Comparison of ENCODE assay signal across 11 cellular contexts in the genomic region with DNA sequence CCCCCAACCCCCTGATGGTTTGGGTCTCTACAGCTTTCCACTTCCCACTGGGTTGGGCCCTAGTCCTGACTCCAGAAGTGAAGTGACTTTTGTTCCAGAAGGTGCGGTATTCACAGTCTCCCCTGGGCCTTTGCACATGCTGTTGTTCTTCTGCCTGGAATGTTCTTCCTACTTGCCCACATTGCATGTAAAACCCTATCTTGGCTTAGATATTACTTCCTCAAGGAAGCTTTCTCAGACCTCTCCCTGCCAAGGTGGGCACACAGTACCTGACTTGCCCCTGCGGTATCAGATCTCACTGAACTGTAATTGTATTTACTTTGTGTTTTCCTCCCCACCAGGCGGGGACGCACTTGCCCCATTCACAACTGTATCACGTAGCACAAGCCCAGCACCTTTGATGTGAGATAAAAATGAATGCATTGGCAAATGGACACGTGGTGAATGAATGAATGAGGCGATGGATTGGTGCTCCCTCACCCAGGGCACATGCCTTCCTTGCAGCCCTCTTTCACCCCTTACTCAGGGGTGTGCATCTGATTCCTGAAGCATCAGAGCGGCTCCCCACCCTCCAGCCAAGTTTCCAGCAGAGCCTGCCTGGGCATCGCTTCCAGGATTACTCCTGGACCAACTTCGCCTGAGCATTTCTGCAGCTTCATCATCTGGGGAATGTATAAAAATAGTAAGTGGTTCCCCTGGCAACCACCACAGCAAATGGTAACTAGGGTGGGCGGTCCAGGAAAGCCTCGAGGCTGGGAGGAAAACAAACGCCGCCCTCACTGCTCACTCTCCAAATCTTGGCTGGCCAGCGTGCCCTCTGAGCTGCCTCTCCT. TPM values are rescaled to one million over a fixed set of nuclear protein-coding genes. Genes with fewer than 3 reads are reported as not detected.
DNase-seq lines count a peak whose midpoint lies in the region; ATAC-seq, FAIRE-seq and TF ChIP-seq lines count a peak whose summit lies in the region.
"Had no signal": no experiment of that assay in that cellular context is flagged by ENCODE, and none has a peak within 500 bp of the region (broad histone marks: within the 10 kb centered on the region; RNA-seq: fewer than 3 reads in every experiment).

No MANE protein-coding gene starts in this region.

- H3K9me3 ChIP-seq in right cardiac atrium (ENCODE audit: control insufficient read depth, low read length): no peaks in the 10 kb centered on the region

- FAIRE-seq in GM19239 (lab: Jason Lieb, UNC): no peak

- H3K4me1 Mint-ChIP-seq in HFFc6 (ENCODE audit: low read depth): peaks cover 11% of the 10 kb centered on the region
- H3K4me1 Mint-ChIP-seq in central memory CD8-positive, alpha-beta T cell: no peaks in the 10 kb centered on the region
- H3K4me1 Mint-ChIP-seq in stimulated activated effector memory CD8-positive, alpha-beta T cell treated with anti-CD3 and anti-CD28 coated beads, Interleukin-12 subunit alpha, Interleukin-12 subunit beta, amount 100 ng/mL, for 72 hours: no peaks in the 10 kb centered on the region

- H3K27me3 ChIP-seq in right cardiac atrium (ENCODE audit: control insufficient read depth, insufficient read depth): no peaks in the 10 kb centered on the region

- intact Hi-C loops in right cardiac atrium (cut with DNase I): loop anchor here in 3 of 4 donors (10.0 kb wide), 4 partner anchors 78 to 758 kb away; no protein-coding TSS in a partner anchor

- TF ChIP-seq CTCF in HFFc6 (IDR thresholded peaks at IDR 0.05): no peak

- no peak overlapping the region for H3K4me3 Mint-ChIP-seq in HFFc6
- H3K4me3 Mint-ChIP-seq in central memory CD8-positive, alpha-beta T cell: no peak overlapping the region
- H3K4me3 Mint-ChIP-seq in stimulated activated effector memory CD8-positive, alpha-beta T cell treated with anti-CD3 and anti-CD28 coated beads, Interleukin-12 subunit alpha, Interleukin-12 subunit beta, amount 100 ng/mL, for 72 hours: no peak overlapping the region

- no peak overlapping the region for H3K27ac ChIP-seq in right cardiac atrium (ENCODE audit: low read length)

- no peak for ATAC-seq in central memory CD8-positive, alpha-beta T cell (replicated peaks; ENCODE audit: extremely low read depth, poor library complexity, severe bottlenecking)
- peak; percentile 75 to 76 for ATAC-seq in right cardiac atrium
- ATAC-seq in stimulated activated effector memory CD8-positive, alpha-beta T cell treated with anti-CD3 and anti-CD28 coated beads, Interleukin-12 subunit alpha, Interleukin-12 subunit beta, amount 100 ng/mL, for 72 hours: no peak
- no peak for ATAC-seq in GM19463 (IDR thresholded peaks at IDR 0.05; ENCODE audit: unreplicated experiment)

- DNase-seq in HFFc6 (peak; percentile 70), right cardiac atrium (peak; percentile 71 to 89 (median 84)), GM19239 (ENCODE audit: insufficient read length, low spot score) (no peak), activated gamma-delta T cell treated with Interleukin-2 at 50 U/mL for 16 hours (no peak)
- no peak for DNase-seq in central memory CD8-positive, alpha-beta T cell (ENCODE audit: low spot score in 2 of 2)
- no peak for DNase-seq in stimulated activated effector memory CD8-positive, alpha-beta T cell treated with anti-CD3 and anti-CD28 coated beads, Interleukin-12 subunit alpha, Interleukin-12 subunit beta, amount 100 ng/mL, for 72 hours (ENCODE audit: low spot score in 2 of 2)
- no peak for DNase-seq in activated CD4-positive, alpha-beta T cell treated with anti-CD3 and anti-CD28 coated beads, Interleukin-2, amount 50 U/mL, for 48 hours
- DNase-seq: activated CD4-positive, CD25-positive, alpha-beta regulatory T cell; activated effector memory CD4-positive, alpha-beta T cell treated with Interleukin-2 at 50 U/mL for 16 hours; NCI-H1048 had no signal

- H3K27me3 Mint-ChIP-seq in HFFc6 (ENCODE audit: insufficient read depth): peaks cover 4% of the 10 kb centered on the region
- no peaks in the 10 kb centered on the region for H3K27me3 Mint-ChIP-seq in central memory CD8-positive, alpha-beta T cell

- H3K36me3 Mint-ChIP-seq in HFFc6 (ENCODE audit: low read depth): no peaks in the 10 kb centered on the region
- H3K36me3 Mint-ChIP-seq in central memory CD8-positive, alpha-beta T cell (ENCODE audit: insufficient read depth): peaks cover 4% of the 10 kb centered on the region
- peaks cover 11% of the 10 kb centered on the region for H3K36me3 Mint-ChIP-seq in stimulated activated effector memory CD8-positive, alpha-beta T cell treated with anti-CD3 and anti-CD28 coated beads, Interleukin-12 subunit alpha, Interleukin-12 subunit beta, amount 100 ng/mL, for 72 hours

- peaks cover 3% of the 10 kb centered on the region for H3K4me1 ChIP-seq in right cardiac atrium (ENCODE audit: control insufficient read depth, insufficient read depth, low read length)

- no peak overlapping the region for H3K4me3 ChIP-seq in right cardiac atrium (ENCODE audit: low read length)

- no peaks in the 10 kb centered on the region for H3K9me3 Mint-ChIP-seq in HFFc6
- no peaks in the 10 kb centered on the region for H3K9me3 Mint-ChIP-seq in central memory CD8-positive, alpha-beta T cell
- H3K9me3 Mint-ChIP-seq in stimulated activated effector memory CD8-positive, alpha-beta T cell treated with anti-CD3 and anti-CD28 coated beads, Interleukin-12 subunit alpha, Interleukin-12 subunit beta, amount 100 ng/mL, for 72 hours: no peaks in the 10 kb centered on the region

- H3K27ac Mint-ChIP-seq in HFFc6: peak overlapping the region; percentile 58
- H3K27ac Mint-ChIP-seq in central memory CD8-positive, alpha-beta T cell (ENCODE audit: low read depth): peak overlapping the region; percentile 25
- H3K27ac Mint-ChIP-seq in stimulated activated effector memory CD8-positive, alpha-beta T cell treated with anti-CD3 and anti-CD28 coated beads, Interleukin-12 subunit alpha, Interleukin-12 subunit beta, amount 100 ng/mL, for 72 hours: peak overlapping the region; percentile 6

- 36% methylated on average over 15 of the region's 15 CpGs for WGBS in right cardiac atrium

RNA-seq across cellular contexts. Expression of a gene that starts 19.8 kb away (rescaled TPM):
- total RNA-seq in HFFc6 (2021; fragmentation: NEBNext Ultra II Directional; extraction: Animal tissue kit (Norgen Biotek cat#: 25700)): 10 to 100 TPM; 43.7 to 47.7 (median 46.3) TPM
- total RNA-seq in right cardiac atrium: 100 to 1,000 TPM in 3 of 4 donors, 10 to 100 TPM in 1; 99.4 to 117 (median 104) TPM
- 121 TPM for polyA plus RNA-seq in right cardiac atrium

RNA-seq across cellular contexts. Expression of a gene that starts 37.9 kb away (rescaled TPM):
- total RNA-seq in HFFc6 (2021; fragmentation: NEBNext Ultra II Directional; extraction: Animal tissue kit (Norgen Biotek cat#: 25700)): 1 to 10 TPM; 6.9 to 7.6 (median 7.4) TPM
- total RNA-seq in right cardiac atrium: 1 to 10 TPM; 3.2 to 4.9 (median 4.3) TPM
- polyA plus RNA-seq in right cardiac atrium: 2.3 TPM

Comparison
In these comparisons a context has a peak if more than half of its experiments do, and no peak if none do; other contexts are left out.
1. DNase-seq: peak in HFFc6 (single experiment) and right cardiac atrium (3 of 3); none in central memory CD8-positive, alpha-beta T cell (0 of 2), stimulated activated effector memory CD8-positive, alpha-beta T cell treated with anti-CD3 and anti-CD28 coated beads, Interleukin-12 subunit alpha, Interleukin-12 subunit beta, amount 100 ng/mL, for 72 hours (0 of 2), GM19239 (single experiment), activated gamma-delta T cell treated with Interleukin-2 at 50 U/mL for 16 hours (single experiment) and activated CD4-positive, alpha-beta T cell treated with anti-CD3 and anti-CD28 coated beads, Interleukin-2, amount 50 U/mL, for 48 hours (0 of 2).
2. H3K27ac Mint-ChIP-seq: peak in every context shown above with its lines; median percentile 58 in HFFc6; 25 in central memory CD8-positive, alpha-beta T cell; 6 in stimulated activated effector memory CD8-positive, alpha-beta T cell treated with anti-CD3 and anti-CD28 coated beads, Interleukin-12 subunit alpha, Interleukin-12 subunit beta, amount 100 ng/mL, for 72 hours.
3. ATAC-seq: peak in right cardiac atrium (2 of 2); none in central memory CD8-positive, alpha-beta T cell (single experiment), stimulated activated effector memory CD8-positive, alpha-beta T cell treated with anti-CD3 and anti-CD28 coated beads, Interleukin-12 subunit alpha, Interleukin-12 subunit beta, amount 100 ng/mL, for 72 hours (single experiment) and GM19463 (single experiment).